2 cellular contexts compared by ENCODE assay signal in genomic region chr1:186483561-186483960, GRCh38.
TF ChIP-seq lines count a peak whose summit lies in the region.

No MANE protein-coding gene starts in this region.

TF ChIP-seq in SK-N-SH treated with all-trans-retinoic acid at 6 μM for 48 hours, 23 proteins besides CTCF, POLR2A, EP300 and RAD21 (continued from another document):
- TF ChIP-seq ZFP30 (CRISPR knock-in tag; IDR thresholded peaks at IDR 0.05): no peak
- no peak for TF ChIP-seq GLIS3 (CRISPR knock-in tag; IDR thresholded peaks at IDR 0.05)
- TF ChIP-seq ZFP3 (CRISPR knock-in tag; IDR thresholded peaks at IDR 0.05): no peak
- no peak for TF ChIP-seq ZNF70 (CRISPR knock-in tag; IDR thresholded peaks at IDR 0.05)
- no peak for TF ChIP-seq ARNTL (CRISPR knock-in tag; IDR thresholded peaks at IDR 0.05; ENCODE audit: borderline replicate concordance, low read depth)
- no peak for TF ChIP-seq PATZ1 (CRISPR knock-in tag; IDR thresholded peaks at IDR 0.05; ENCODE audit: borderline replicate concordance)
TF ChIP-seq in SK-N-SH treated with all-trans-retinoic acid at 6 μM for 48 hours: peak in this region for 0.

TF ChIP-seq in SK-N-SH, 30 proteins besides CTCF, POLR2A, EP300 and RAD21 (continued from another document):
- TF ChIP-seq REST (IDR thresholded peaks at IDR 0.05; ENCODE audit: low read depth, low read length) (no peak), USF1 (IDR thresholded peaks at IDR 0.05; ENCODE audit: borderline replicate concordance, low read depth) (no peak), FOSL2 (IDR thresholded peaks at IDR 0.05; ENCODE audit: borderline replicate concordance, low read depth) (no peak), TCF12 (IDR thresholded peaks at IDR 0.05) (no peak), YY1 (IDR thresholded peaks at IDR 0.05; ENCODE audit: low read depth) (no peak)
